9 cellular contexts compared by ENCODE assay signal in the genomic region with DNA sequence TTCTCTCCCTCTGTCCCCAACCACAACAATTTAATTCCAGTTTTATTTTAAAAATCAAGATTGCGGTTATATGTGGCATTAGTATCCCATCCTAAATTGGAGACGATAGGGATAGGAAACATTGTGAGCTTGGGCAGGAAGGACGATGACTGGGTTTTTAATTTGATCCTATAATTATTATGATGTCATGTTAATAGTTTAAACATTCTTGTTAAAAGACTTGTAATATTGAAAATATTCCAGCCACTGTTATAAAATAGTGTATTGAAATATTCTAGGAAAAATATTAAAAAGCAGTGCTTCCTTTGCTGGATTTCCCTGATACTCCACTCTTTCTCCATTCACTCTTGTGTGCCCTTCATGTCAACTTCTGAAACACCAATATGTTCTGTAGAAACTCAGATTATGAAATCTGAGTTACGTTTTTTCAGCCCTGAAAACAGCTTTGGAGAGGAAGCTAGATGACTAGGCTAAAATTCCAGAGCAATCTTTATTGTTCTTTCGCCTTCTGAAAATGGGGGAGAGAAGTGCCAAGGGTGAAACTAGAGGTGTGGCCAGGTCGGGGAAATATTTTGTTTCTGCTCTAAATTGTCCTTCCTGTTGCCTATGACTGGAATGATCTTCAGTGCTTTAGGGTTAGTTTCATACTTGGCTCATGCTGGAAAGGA. TPM values are rescaled to one million over a fixed set of nuclear protein-coding genes. Genes with fewer than 3 reads are reported as not detected.
A peak's percentile ranks its signal among the peaks of the same experiment; 100 is the strongest.
DNase-seq lines count a peak whose midpoint lies in the region; ATAC-seq, FAIRE-seq and TF ChIP-seq lines count a peak whose summit lies in the region.
"Had no signal": no experiment of that assay in that cellular context is flagged by ENCODE, and none has a peak within 500 bp of the region (broad histone marks: within the 10 kb centered on the region; RNA-seq: fewer than 3 reads in every experiment).

No MANE protein-coding gene starts in this region.

- peak; percentile 64 for ATAC-seq in omental fat pad (ENCODE audit: low FRiP score)

- DNase-seq in EL (peak; percentile 48), OCI-M1 (lab: John Stamatoyannopoulos, UW) (peak; percentile 69), epithelial cell of proximal tubule (ENCODE audit: low read depth) (no peak), omental fat pad (ENCODE audit: low spot score) (no peak), RKO (ENCODE audit: low spot score) (no peak), frontal cortex (ENCODE audit: low spot score in 2 of 2) (no peak)
- DNase-seq in activated naive CD4-positive, alpha-beta T cell treated with Interleukin-2 at 50 U/mL for 16 hours, result no peak
- DNase-seq in stimulated activated CD8-positive, alpha-beta memory T cell treated with anti-CD3 and anti-CD28 coated beads, Interleukin-4, amount 100 ng/mL, for 48 hours, result no peak

- TF ChIP-seq CTCF in epithelial cell of proximal tubule (conservative IDR thresholded peaks at IDR 0.05; ENCODE audit: low read depth, low read length) (no peak), omental fat pad (IDR thresholded peaks at IDR 0.05) (no peak)

- no peak for FAIRE-seq in frontal cortex (lab: Jason Lieb, UNC)

- H3K4me3 ChIP-seq in epithelial cell of proximal tubule (ENCODE audit: low read depth, low read length), result peak overlapping the region; percentile 26
- H3K4me3 ChIP-seq: skin epidermis had no signal

RNA-seq across cellular contexts. Expression of a gene that starts 46.1 kb away (rescaled TPM):
- total RNA-seq in epithelial cell of proximal tubule (14.5 and 20.0 TPM in 2 replicates), omental fat pad (10 to 100 TPM; 12.4 to 17.8 (median 16.3) TPM), frontal cortex (45.7 TPM)

Comparison
In these comparisons a context has a peak if more than half of its experiments do, and no peak if none do; other contexts are left out.
1. DNase-seq: peak in EL (single experiment) and OCI-M1 (single experiment); none in epithelial cell of proximal tubule (single experiment), omental fat pad (single experiment), activated naive CD4-positive, alpha-beta T cell treated with Interleukin-2 at 50 U/mL for 16 hours (single experiment), RKO (single experiment), frontal cortex (0 of 2) and stimulated activated CD8-positive, alpha-beta memory T cell treated with anti-CD3 and anti-CD28 coated beads, Interleukin-4, amount 100 ng/mL, for 48 hours (single experiment).